Comparison of ENCODE assay signal across 16 cellular contexts in the genomic region with DNA sequence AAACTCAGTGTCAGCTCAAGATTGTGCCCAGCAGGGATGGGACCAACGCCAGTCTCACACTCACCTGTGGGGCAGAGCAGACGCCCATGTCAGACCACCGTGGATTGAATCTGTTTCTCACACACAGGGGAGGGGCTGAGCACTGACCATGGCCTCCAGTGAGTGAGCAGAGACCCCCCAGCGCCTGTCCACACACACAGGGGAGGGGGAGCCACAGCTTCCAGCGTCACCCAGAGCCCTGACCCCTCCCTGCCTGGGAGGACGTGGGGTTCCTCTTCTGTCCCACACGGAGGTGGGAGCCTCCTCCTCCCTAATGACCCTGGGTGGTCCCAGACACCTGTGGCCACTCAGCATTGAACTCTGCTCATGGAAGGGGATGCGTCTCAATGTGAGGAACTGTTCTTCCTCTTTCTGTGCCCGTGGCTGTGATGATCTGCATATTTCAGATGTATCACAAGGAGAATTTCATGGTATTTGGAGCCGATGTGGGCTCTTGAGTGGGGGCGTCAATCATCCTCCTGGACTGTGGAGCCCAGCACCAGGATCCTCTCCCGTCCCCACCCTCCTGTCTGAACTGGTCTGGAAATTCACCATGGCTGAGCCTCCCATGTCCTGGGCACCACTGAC. TPM values are rescaled to one million over a fixed set of nuclear protein-coding genes. Genes with fewer than 3 reads are reported as not detected.
DNase-seq lines count a peak whose midpoint lies in the region; ATAC-seq and TF ChIP-seq lines count a peak whose summit lies in the region.
"Not testable (repeated sequence)": the region's sequence is repeated elsewhere in the genome, so short reads cannot be mapped to it uniquely, and the experiment has no call there.
"Had no signal": no experiment of that assay in that cellular context is flagged by ENCODE, and none has a peak within 500 bp of the region (broad histone marks: within the 10 kb centered on the region; RNA-seq: fewer than 3 reads in every experiment).

No MANE protein-coding gene starts in this region.

- peaks cover 72% of the 10 kb centered on the region for H3K4me1 Mint-ChIP-seq in CD14-positive monocyte
- H3K4me1 Mint-ChIP-seq in stimulated activated naive B cell treated with anti-CD40 and anti-IgM and Interleukin-4, amounts not matched to agents 10 μg/mL and 1 μg/mL and 100 μg/mL, for 72 hours: peaks cover 33 to 52% of the 10 kb centered on the region in 2 donors

- WGBS in esophagus muscularis mucosa: 43% methylated on average over 8 of the region's 12 CpGs

- peak overlapping the region; percentile 96 to 99 (median 97) for H3K27ac Mint-ChIP-seq in CD14-positive monocyte
- not testable (repeated sequence) for H3K27ac Mint-ChIP-seq in stimulated activated naive B cell treated with anti-CD40 and anti-IgM and Interleukin-4, amounts not matched to agents 10 μg/mL and 1 μg/mL and 100 μg/mL, for 72 hours

- peaks cover 21 to 33% of the 10 kb centered on the region in 2 donors for H3K36me3 Mint-ChIP-seq in CD14-positive monocyte
- not testable (repeated sequence) for H3K36me3 Mint-ChIP-seq in stimulated activated naive B cell treated with anti-CD40 and anti-IgM and Interleukin-4, amounts not matched to agents 10 μg/mL and 1 μg/mL and 100 μg/mL, for 72 hours

- not testable (repeated sequence) for H3K36me3 ChIP-seq in esophagus muscularis mucosa, lower lobe of right lung
- H3K36me3 ChIP-seq in neutrophil: peaks cover 30% of the 10 kb centered on the region

- not testable (repeated sequence) for TF ChIP-seq CTCF in CD14-positive monocyte (IDR thresholded peaks at IDR 0.05); esophagus muscularis mucosa (IDR thresholded peaks at IDR 0.05); lower lobe of right lung (IDR thresholded peaks at IDR 0.05); neutrophil (IDR thresholded peaks at IDR 0.05)

- DNase-seq in CD14-positive monocyte (ENCODE audit: low spot score) (peak; percentile 55), Kasumi-1 (lab: John Stamatoyannopoulos, UW) (peak; percentile 55), NOMO-1 treated with DMSO at 0.1 percent for 48 hours (lab: John Stamatoyannopoulos, UW; ENCODE audit: unreplicated experiment) (peak; percentile 70), SIG-M5 treated with dmso at 0.1 percent for 504 hours (lab: John Stamatoyannopoulos, UW; ENCODE audit: unreplicated experiment) (peak; percentile 60), esophagus muscularis mucosa (ENCODE audit: extremely low spot score) (peak; percentile 80), lower lobe of right lung (peak; percentile 45)
- DNase-seq in stimulated activated naive B cell treated with anti-CD40 and anti-IgM and Interleukin-4, amounts not matched to agents 10 μg/mL and 1 μg/mL and 100 μg/mL, for 72 hours: not testable (repeated sequence)

- TF ChIP-seq EP300 in esophagus muscularis mucosa (IDR thresholded peaks at IDR 0.05): not testable (repeated sequence)

- intact Hi-C loops in CD14-positive monocyte (cut with micrococcal nuclease): loop anchor here in 1 of 2 donors (5.0 kb wide), 2 partner anchors 35 to 60 kb away; a partner anchor contains a TSS
- intact Hi-C loops in esophagus muscularis mucosa (cut with DNase I); lower lobe of right lung (cut with DNase I): not testable (repeated sequence)

- not testable (repeated sequence) for H3K9me3 Mint-ChIP-seq in CD14-positive monocyte; stimulated activated naive B cell treated with anti-CD40 and anti-IgM and Interleukin-4, amounts not matched to agents 10 μg/mL and 1 μg/mL and 100 μg/mL, for 72 hours

- H3K27ac ChIP-seq in esophagus muscularis mucosa (replicated peaks in 1 of 4): not testable (repeated sequence)
- peak overlapping the region; percentile 55 for H3K27ac ChIP-seq in lower lobe of right lung
- peak overlapping the region; percentile 99 for H3K27ac ChIP-seq in neutrophil

- H3K4me3 ChIP-seq in esophagus muscularis mucosa, lower lobe of right lung: not testable (repeated sequence)
- H3K4me3 ChIP-seq in neutrophil (ENCODE audit: low read depth in 1 of 2, low read length in 1 of 2): peak overlapping the region; percentile 78 to 89

- H3K27me3 ChIP-seq in esophagus muscularis mucosa: peaks cover 0 to 40% (median 0%) of the 10 kb centered on the region in 4 donors
- not testable (repeated sequence) for H3K27me3 ChIP-seq in lower lobe of right lung (ENCODE audit: low read depth); neutrophil

- TF ChIP-seq POLR2A in esophagus muscularis mucosa (IDR thresholded peaks at IDR 0.05; ENCODE audit: low read depth): not testable (repeated sequence)

- H3K27me3 Mint-ChIP-seq in CD14-positive monocyte (ENCODE audit: low read depth in 3 of 3); stimulated activated naive B cell treated with anti-CD40 and anti-IgM and Interleukin-4, amounts not matched to agents 10 μg/mL and 1 μg/mL and 100 μg/mL, for 72 hours: not testable (repeated sequence)

- not testable (repeated sequence) for H3K9me3 ChIP-seq in esophagus muscularis mucosa, lower lobe of right lung, neutrophil

- H3K4me3 Mint-ChIP-seq in CD14-positive monocyte: peak overlapping the region; percentile 92 to 96
- peak overlapping the region; percentile 62 to 69 for H3K4me3 Mint-ChIP-seq in stimulated activated naive B cell treated with anti-CD40 and anti-IgM and Interleukin-4, amounts not matched to agents 10 μg/mL and 1 μg/mL and 100 μg/mL, for 72 hours

- H3K4me1 ChIP-seq in esophagus muscularis mucosa, lower lobe of right lung: not testable (repeated sequence)
- peaks cover 52 to 53% of the 10 kb centered on the region in 2 experiments for H3K4me1 ChIP-seq in neutrophil (ENCODE audit: control insufficient read depth in 1 of 2, insufficient read depth in 1 of 2, low read depth in 1 of 2, low read length in 1 of 2)

- ATAC-seq in lower lobe of right lung: peak; percentile 47 to 52
- ATAC-seq in stimulated activated naive B cell treated with anti-CD40 and anti-IgM and Interleukin-4, amounts not matched to agents 10 μg/mL and 1 μg/mL and 100 μg/mL, for 72 hours (replicated peaks): peak; percentile 56

RNA-seq across cellular contexts. Expression of a gene that starts 1.5 kb away (rescaled TPM):
- 100 to 1,000 TPM; 377 to 451 TPM for polyA plus RNA-seq in CD14-positive monocyte
- total RNA-seq in esophagus muscularis mucosa: 1 to 10 TPM in 3 of 4 donors, under 1 TPM in 1; 0.83 to 4.6 (median 2.3) TPM
- total RNA-seq in lower lobe of right lung: 25.3 TPM
- total RNA-seq: Calu3; CD8-positive, alpha-beta memory T cell; Daoy; GM23338; SJSA1 had no signal
- polyA plus RNA-seq: A549; BJ; CD8-positive, alpha-beta memory T cell; GM23338 had no signal

RNA-seq across cellular contexts. Expression of a gene that starts 21.3 kb away (rescaled TPM):
- 100 to 1,000 TPM in 1 of 2 donors, 10 to 100 TPM in 1; 88.5 to 151 TPM for polyA plus RNA-seq in CD14-positive monocyte
- total RNA-seq in esophagus muscularis mucosa (1 to 10 TPM in 1 of 4 donors, under 1 TPM in 3; 0.23 to 2.0 (median 0.47) TPM), lower lobe of right lung (7.6 TPM)
- total RNA-seq: Calu3; CD8-positive, alpha-beta memory T cell; Daoy; GM23338; Peyer's patch; SJSA1 had no signal
- polyA plus RNA-seq: A549; BJ; CD8-positive, alpha-beta memory T cell; GM23338 had no signal

RNA-seq across cellular contexts. Expression of a gene that starts 58.2 kb away (rescaled TPM):
- 10 to 100 TPM; 27.2 to 60.6 TPM for polyA plus RNA-seq in CD14-positive monocyte
- 1 to 10 TPM; 1.4 to 5.0 (median 2.7) TPM for total RNA-seq in esophagus muscularis mucosa
- 43.3 TPM for total RNA-seq in lower lobe of right lung
- total RNA-seq: Calu3, Daoy, SJSA1 had no signal
- polyA plus RNA-seq: A549, BJ, GM23338 had no signal
